10 cellular contexts compared by ENCODE assay signal in genomic region chr11:58562375-58562800, GRCh38. TPM values are rescaled to one million over a fixed set of nuclear protein-coding genes. Genes with fewer than 3 reads are reported as not detected.
DNase-seq lines count a peak whose midpoint lies in the region; ATAC-seq and TF ChIP-seq lines count a peak whose summit lies in the region.
"Had no signal": no experiment of that assay in that cellular context is flagged by ENCODE, and none has a peak within 500 bp of the region (broad histone marks: within the 10 kb centered on the region; RNA-seq: fewer than 3 reads in every experiment).

No MANE protein-coding gene starts in this region.

- no peak overlapping the region for H3K4me3 Mint-ChIP-seq in activated CD4-positive, alpha-beta T cell treated with anti-CD3 and anti-CD28 coated beads for 36 hours
- no peak overlapping the region for H3K4me3 Mint-ChIP-seq in stimulated activated memory B cell treated with anti-CD40 and anti-IgM and Interleukin-4, amounts not matched to agents 10 μg/mL and 1 μg/mL and 100 μg/mL, for 72 hours

- H3K36me3 ChIP-seq in uterus (no peaks in the 10 kb centered on the region), H7 (replicated peaks; ENCODE audit: control insufficient read depth, insufficient read depth, low read length) (no peaks in the 10 kb centered on the region)

- no peaks in the 10 kb centered on the region for H3K4me1 ChIP-seq in uterus

- H3K4me3 ChIP-seq in uterus (no peak overlapping the region), H7 (ENCODE audit: insufficient read depth, low read depth, low read length) (no peak overlapping the region)

- H3K4me1 Mint-ChIP-seq in activated CD4-positive, alpha-beta T cell treated with anti-CD3 and anti-CD28 coated beads for 36 hours = peaks cover 57% of the 10 kb centered on the region
- peaks cover 47% of the 10 kb centered on the region for H3K4me1 Mint-ChIP-seq in stimulated activated memory B cell treated with anti-CD40 and anti-IgM and Interleukin-4, amounts not matched to agents 10 μg/mL and 1 μg/mL and 100 μg/mL, for 72 hours

- CTCF ChIA-PET in activated CD4-positive, alpha-beta T cell treated with anti-CD3 and anti-CD28 coated beads for 36 hours (lab: Charles Lee) = interaction anchor here (0.6 to 0.9 kb wide), 2 partner anchors 18 to 491 kb away, joined by 3 to 4 read pairs; no protein-coding TSS in a partner anchor

- H3K27ac Mint-ChIP-seq in activated CD4-positive, alpha-beta T cell treated with anti-CD3 and anti-CD28 coated beads for 36 hours = peak overlapping the region; percentile 80
- H3K27ac Mint-ChIP-seq in stimulated activated memory B cell treated with anti-CD40 and anti-IgM and Interleukin-4, amounts not matched to agents 10 μg/mL and 1 μg/mL and 100 μg/mL, for 72 hours = peak overlapping the region; percentile 41

- H3K9me3 ChIP-seq in uterus = no peaks in the 10 kb centered on the region

- POLR2A ChIA-PET in activated CD4-positive, alpha-beta T cell treated with anti-CD3 and anti-CD28 coated beads for 36 hours (lab: Charles Lee) = interaction anchor here (1.0 kb wide), 1 partner anchor 11 kb away, joined by 4 read pairs; no protein-coding TSS in a partner anchor

- H3K36me3 Mint-ChIP-seq in activated CD4-positive, alpha-beta T cell treated with anti-CD3 and anti-CD28 coated beads for 36 hours (ENCODE audit: low read depth) = peaks cover 36% of the 10 kb centered on the region
- H3K36me3 Mint-ChIP-seq in stimulated activated memory B cell treated with anti-CD40 and anti-IgM and Interleukin-4, amounts not matched to agents 10 μg/mL and 1 μg/mL and 100 μg/mL, for 72 hours = peaks cover 49% of the 10 kb centered on the region

- no peak for DNase-seq in activated CD4-positive, alpha-beta T cell treated with anti-CD3 and anti-CD28 coated beads for 36 hours
- DNase-seq in activated CD4-positive, alpha-beta T cell treated with anti-CD3 and anti-CD28 coated beads, Interleukin-2, amount 50 U/mL, for 1 hour = no peak
- DNase-seq in uterus (no peak), H7 (no peak), Ammon's horn (ENCODE audit: low spot score) (no peak)
- DNase-seq: NCI-H524 treated with DMSO at 0.1 percent for 48 hours; stimulated activated naive CD4-positive, alpha-beta T cell had no signal

- H3K27me3 ChIP-seq in uterus = no peaks in the 10 kb centered on the region
- H3K27me3 ChIP-seq in H7 (ENCODE audit: control insufficient read depth, insufficient read depth, low read length) = no peaks in the 10 kb centered on the region

- peak; percentile 57 for ATAC-seq in activated CD4-positive, alpha-beta T cell treated with anti-CD3 and anti-CD28 coated beads for 36 hours
- peak; percentile 67 for ATAC-seq in HG02852 (IDR thresholded peaks at IDR 0.05; ENCODE audit: unreplicated experiment)
- no peak for ATAC-seq in stimulated activated memory B cell treated with anti-CD40 and anti-IgM and Interleukin-4, amounts not matched to agents 10 μg/mL and 1 μg/mL and 100 μg/mL, for 72 hours

- intact Hi-C loops in activated CD4-positive, alpha-beta T cell treated with anti-CD3 and anti-CD28 coated beads for 36 hours (cut with DNase I, micrococcal nuclease) = no loop called here
- intact Hi-C loops in uterus (cut with DNase I; ENCODE audit: low total_unique reads) = no loop called here

- H3K9me3 Mint-ChIP-seq in activated CD4-positive, alpha-beta T cell treated with anti-CD3 and anti-CD28 coated beads for 36 hours (ENCODE audit: low read depth) = no peaks in the 10 kb centered on the region
- H3K9me3 Mint-ChIP-seq in stimulated activated memory B cell treated with anti-CD40 and anti-IgM and Interleukin-4, amounts not matched to agents 10 μg/mL and 1 μg/mL and 100 μg/mL, for 72 hours = no peaks in the 10 kb centered on the region

- no peak for TF ChIP-seq POLR2A in uterus (IDR thresholded peaks at IDR 0.05)

- TF ChIP-seq CTCF in VCaP (conservative IDR thresholded peaks at IDR 0.05) (no peak), uterus (IDR thresholded peaks at IDR 0.05) (no peak)

- H3K27me3 Mint-ChIP-seq in activated CD4-positive, alpha-beta T cell treated with anti-CD3 and anti-CD28 coated beads for 36 hours = no peaks in the 10 kb centered on the region
- H3K27me3 Mint-ChIP-seq in stimulated activated memory B cell treated with anti-CD40 and anti-IgM and Interleukin-4, amounts not matched to agents 10 μg/mL and 1 μg/mL and 100 μg/mL, for 72 hours = no peaks in the 10 kb centered on the region

- peak overlapping the region; percentile 93 for H3K27ac ChIP-seq in VCaP
- H3K27ac ChIP-seq in uterus = no peak overlapping the region

RNA-seq across cellular contexts. Expression of gene LPXN, which starts 13.3 kb away (rescaled TPM):
- total RNA-seq in activated CD4-positive, alpha-beta T cell treated with anti-CD3 and anti-CD28 coated beads for 36 hours = 100 to 1,000 TPM; 110 to 163 TPM
- 10 to 100 TPM in 2 of 4 donors, 1 to 10 TPM in 1, under 1 TPM in 1; 0.59 to 11.1 (median 8.8) TPM for total RNA-seq in uterus
- total RNA-seq in H7 (2014; rRNA removed; shearing (Covaris generic)) = 2.2 and 2.8 TPM in 2 replicates

RNA-seq across cellular contexts. Expression of gene ZFP91, which starts 16.5 kb away (rescaled TPM):
- total RNA-seq in activated CD4-positive, alpha-beta T cell treated with anti-CD3 and anti-CD28 coated beads for 36 hours = 10 to 100 TPM; 35.7 to 44.0 TPM
- 10 to 100 TPM; 19.2 to 57.7 (median 48.9) TPM for total RNA-seq in uterus
- total RNA-seq in H7 (2014; rRNA removed; shearing (Covaris generic)) = 20.5 and 28.3 TPM in 2 replicates

RNA-seq across cellular contexts. Expression of gene OR5B21, which starts 54.5 kb away (rescaled TPM):
- total RNA-seq in activated CD4-positive, alpha-beta T cell treated with anti-CD3 and anti-CD28 coated beads for 36 hours = under 1 TPM in 1 of 2 experiments, not detected in 1; 0.33 TPM
- not detected for total RNA-seq in uterus
- not detected in 2 replicates for total RNA-seq in H7 (2014; rRNA removed; shearing (Covaris generic))

Comparison
In these comparisons a context has a peak if more than half of its experiments do, and no peak if none do; other contexts are left out.
1. RNA of gene LPXN, which starts 13.3 kb away (total RNA-seq): 110 to 163 TPM in activated CD4-positive, alpha-beta T cell treated with anti-CD3 and anti-CD28 coated beads for 36 hours; 0.59 to 11.1 TPM in uterus and 2.2 to 2.8 TPM in H7; every median in the first group is over 4 times any median in the second.